In the genomic region with DNA sequence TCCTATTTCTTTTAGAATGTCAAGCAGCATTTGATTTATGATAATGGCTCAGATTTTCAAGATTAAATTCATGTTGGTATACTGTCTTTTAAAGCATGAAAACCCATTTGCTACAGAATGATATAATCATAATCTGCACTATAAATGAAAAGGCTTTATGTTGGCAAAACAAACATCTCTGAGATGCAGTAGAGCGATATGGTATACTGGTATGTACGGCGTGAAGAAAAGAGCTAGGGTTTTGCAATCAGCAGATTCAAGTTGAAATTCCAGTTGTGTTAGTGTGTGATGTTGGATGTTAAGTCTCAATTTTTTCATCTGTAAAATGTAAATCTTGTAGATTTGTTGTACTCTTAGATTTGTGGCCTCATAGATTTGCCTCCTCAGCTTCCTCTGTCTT, we compare ENCODE assay signal across 16 cellular contexts. TPM values are rescaled to one million over a fixed set of nuclear protein-coding genes. Genes with fewer than 3 reads are reported as not detected.
DNase-seq lines count a peak whose midpoint lies in the region; ATAC-seq, FAIRE-seq and TF ChIP-seq lines count a peak whose summit lies in the region.
"Had no signal": no experiment of that assay in that cellular context is flagged by ENCODE, and none has a peak within 500 bp of the region (broad histone marks: within the 10 kb centered on the region; RNA-seq: fewer than 3 reads in every experiment).

No MANE protein-coding gene starts in this region.

- H3K9me3 ChIP-seq in PC-9 (ENCODE audit: insufficient read depth, low read depth), result no peaks in the 10 kb centered on the region
- H3K9me3 ChIP-seq in smooth muscle cell (replicated peaks; ENCODE audit: low read depth), result no peaks in the 10 kb centered on the region
- H3K9me3 ChIP-seq: BE2C, HAP-1 had no signal

- no peaks in the 10 kb centered on the region for H3K79me2 ChIP-seq in GM23338 (replicated peaks; ENCODE audit: insufficient read depth)
- H3K79me2 ChIP-seq in PC-9 (ENCODE audit: low read depth), result no peaks in the 10 kb centered on the region
- no peaks in the 10 kb centered on the region for H3K79me2 ChIP-seq in smooth muscle cell (ENCODE audit: low read depth)

- H3K9me3 Mint-ChIP-seq in GM23338, result peaks cover 9% of the 10 kb centered on the region; the same call in 2 of the 3 replicates

- no peak overlapping the region for H3K4me3 ChIP-seq in GM23338
- 0 out of 2 replicates have a peak overlapping the region, but pooled peaks have one; percentile 17 for H3K4me3 ChIP-seq in PC-9
- H3K4me3 ChIP-seq in epithelial cell of esophagus (ENCODE audit: low read length), result no peak overlapping the region
- H3K4me3 ChIP-seq in smooth muscle cell, result no peak overlapping the region
- H3K4me3 ChIP-seq: GM12878, HAP-1 had no signal

- peaks cover 9% of the 10 kb centered on the region; the same call in 1 of the 3 replicates for H3K36me3 Mint-ChIP-seq in GM23338 (ENCODE audit: low read depth)
- H3K36me3 Mint-ChIP-seq: CD4-positive, alpha-beta memory T cell had no signal

- CTCF ChIA-PET in PC-9 (lab: Charles Lee), result no interaction called here

- DNase-seq in GM23338 (ENCODE audit: low spot score) (no peak), PC-9 (peak in 1 of 2 experiments; percentile 75), epithelial cell of esophagus (ENCODE audit: low read depth) (peak; percentile 32), smooth muscle cell (lab: John Stamatoyannopoulos, UW; ENCODE audit: unreplicated experiment) (no peak), NCI-H510A treated with DMSO at 0.1 percent for 48 hours (lab: John Stamatoyannopoulos, UW) (no peak), urothelium cell line (ENCODE audit: low spot score) (no peak)
- DNase-seq: BE2C; CD4-positive, alpha-beta memory T cell; DMS79; GOT3 had no signal

- peaks cover 6% of the 10 kb centered on the region; the same call in 1 of the 2 replicates for H3K4me1 ChIP-seq in GM23338 (ENCODE audit: insufficient read depth)
- peaks cover 47% of the 10 kb centered on the region for H3K4me1 ChIP-seq in PC-9 (replicated peaks; ENCODE audit: insufficient read depth)
- no peaks in the 10 kb centered on the region for H3K4me1 ChIP-seq in smooth muscle cell (ENCODE audit: low read depth)
- H3K4me1 ChIP-seq: BE2C had no signal

- H3K4me3 Mint-ChIP-seq in GM23338, result no peak overlapping the region
- H3K4me3 Mint-ChIP-seq: CD4-positive, alpha-beta memory T cell had no signal

- intact Hi-C loops in PC-9 (cut with micrococcal nuclease; ENCODE audit: unreplicated experiment), result no loop called here

- H3K4me1 Mint-ChIP-seq in GM23338, result peaks cover 7% of the 10 kb centered on the region

- POLR2A ChIA-PET in PC-9 (lab: Charles Lee; ENCODE audit: unreplicated experiment), result interaction anchor here (0.8 kb wide), 1 partner anchor 112 kb away, joined by 4 read pairs; no protein-coding TSS in a partner anchor

- WGBS in smooth muscle cell (ENCODE audit: low lambda C conversion rate), result 38% methylated on average over 3 of the region's 3 CpGs

- H3K27ac ChIP-seq in GM23338 (ENCODE audit: low read depth) (no peak overlapping the region), PC-9 (peak overlapping the region; percentile 98), smooth muscle cell (ENCODE audit: low read depth) (peak overlapping the region; percentile 32)
- H3K27ac ChIP-seq: C4-2B had no signal

- H3F3A ChIP-seq in GM23338 (replicated peaks; ENCODE audit: low read depth), result no peaks in the 10 kb centered on the region
- H3F3A ChIP-seq in PC-9 (ENCODE audit: insufficient read depth, low read depth), result peaks cover 31% of the 10 kb centered on the region
- H3F3A ChIP-seq in smooth muscle cell (ENCODE audit: low read depth), result peaks cover 7% of the 10 kb centered on the region

- H4K20me1 ChIP-seq in GM23338 (replicated peaks; ENCODE audit: insufficient read depth) (no peaks in the 10 kb centered on the region), PC-9 (ENCODE audit: insufficient read depth) (no peaks in the 10 kb centered on the region), smooth muscle cell (ENCODE audit: low read depth) (no peaks in the 10 kb centered on the region)

- ATAC-seq in GM23338 (no peak), GM21737 (IDR thresholded peaks at IDR 0.05; ENCODE audit: unreplicated experiment) (no peak)
- ATAC-seq: GM12878 had no signal

- no peaks in the 10 kb centered on the region for H3K9me2 ChIP-seq in GM23338 (ENCODE audit: insufficient read depth)
- H3K9me2 ChIP-seq in PC-9 (ENCODE audit: insufficient read depth), result no peaks in the 10 kb centered on the region

- peaks cover 1% of the 10 kb centered on the region for H3K27me3 Mint-ChIP-seq in GM23338 (ENCODE audit: insufficient read depth, low read depth, poor library complexity)
- H3K27me3 Mint-ChIP-seq: CD4-positive, alpha-beta memory T cell had no signal

- no peak overlapping the region for H3K9ac ChIP-seq in smooth muscle cell (ENCODE audit: low read depth)

- H3K27ac Mint-ChIP-seq in GM23338, result peak overlapping the region; percentile 28; the same call in 1 of the 2 replicates
- H3K27ac Mint-ChIP-seq: CD4-positive, alpha-beta memory T cell had no signal

- no peak for TF ChIP-seq CTCF in GM23338 (conservative IDR thresholded peaks at IDR 0.05; ENCODE audit: low read depth in 2 of 2)
- TF ChIP-seq CTCF in PC-9 (conservative IDR thresholded peaks at IDR 0.05), result no peak
- TF ChIP-seq CTCF in epithelial cell of esophagus (IDR thresholded peaks at IDR 0.05; ENCODE audit: insufficient read depth, low read depth, low read length, missing control alignments), result no peak
- no peak for TF ChIP-seq CTCF in smooth muscle cell (IDR thresholded peaks at IDR 0.05; ENCODE audit: borderline replicate concordance, insufficient read depth, poor library complexity, severe bottlenecking)

- H3K4me2 ChIP-seq in GM23338 (no peak overlapping the region), PC-9 (peak overlapping the region; percentile 75), smooth muscle cell (peak overlapping the region; percentile 49)

- H2AFZ ChIP-seq in GM23338 (no peak overlapping the region), PC-9 (no peak overlapping the region), smooth muscle cell (ENCODE audit: low read depth) (no peak overlapping the region)

- H3K27me3 ChIP-seq in GM23338 (ENCODE audit: insufficient read depth), result no peaks in the 10 kb centered on the region
- H3K27me3 ChIP-seq in PC-9 (ENCODE audit: insufficient read depth, low read depth), result no peaks in the 10 kb centered on the region
- no peaks in the 10 kb centered on the region for H3K27me3 ChIP-seq in smooth muscle cell (ENCODE audit: low read depth)
- H3K27me3 ChIP-seq: BE2C had no signal

- no peak for FAIRE-seq in urothelium cell line (lab: Jason Lieb, UNC)
- FAIRE-seq: A204.1, GM12878, GM18507 had no signal

- H3K36me3 ChIP-seq in GM23338 (ENCODE audit: insufficient read depth) (no peaks in the 10 kb centered on the region), PC-9 (ENCODE audit: low read depth) (0 out of 2 replicates have a peak, but pooled peaks cover 3% of the 10 kb centered on the region), smooth muscle cell (ENCODE audit: low read depth) (no peaks in the 10 kb centered on the region)
- H3K36me3 ChIP-seq: BE2C, HAP-1 had no signal

- BruUV-seq in PC-9 (replicated peaks; lab: Mats Ljungman, UMichigan), result no TSS peak

TF ChIP-seq in GM23338, 12 proteins besides CTCF, POLR2A, EP300 and RAD21 (continues in another document):
- no peak for TF ChIP-seq REST (IDR thresholded peaks at IDR 0.05; ENCODE audit: unreplicated experiment)
- TF ChIP-seq POLR2AphosphoS5 (IDR thresholded peaks at IDR 0.05; ENCODE audit: low read depth), result no peak
- no peak for TF ChIP-seq JUNB (IDR thresholded peaks at IDR 0.05; ENCODE audit: unreplicated experiment)
- TF ChIP-seq, protein P1, sequence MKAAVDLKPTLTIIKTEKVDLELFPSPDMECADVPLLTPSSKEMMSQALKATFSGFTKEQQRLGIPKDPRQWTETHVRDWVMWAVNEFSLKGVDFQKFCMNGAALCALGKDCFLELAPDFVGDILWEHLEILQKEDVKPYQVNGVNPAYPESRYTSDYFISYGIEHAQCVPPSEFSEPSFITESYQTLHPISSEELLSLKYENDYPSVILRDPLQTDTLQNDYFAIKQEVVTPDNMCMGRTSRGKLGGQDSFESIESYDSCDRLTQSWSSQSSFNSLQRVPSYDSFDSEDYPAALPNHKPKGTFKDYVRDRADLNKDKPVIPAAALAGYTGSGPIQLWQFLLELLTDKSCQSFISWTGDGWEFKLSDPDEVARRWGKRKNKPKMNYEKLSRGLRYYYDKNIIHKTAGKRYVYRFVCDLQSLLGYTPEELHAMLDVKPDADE (IDR thresholded peaks at IDR 0.05), result no peak
- no peak for TF ChIP-seq NANOG (IDR thresholded peaks at IDR 0.05; ENCODE audit: borderline replicate concordance)
- no peak for TF ChIP-seq CREB1 (CRISPR knock-in tag; IDR thresholded peaks at IDR 0.05; ENCODE audit: low read depth)
- no peak for TF ChIP-seq STAT1 (IDR thresholded peaks at IDR 0.05; ENCODE audit: unreplicated experiment)
- no peak for TF ChIP-seq ZNF331 (CRISPR knock-in tag; IDR thresholded peaks at IDR 0.05; ENCODE audit: low read depth)

RNA-seq across cellular contexts. Expression of gene DYRK2, which starts 53.2 kb away (rescaled TPM):
- total RNA-seq in GM23338 (2014; rRNA removed; shearing (Covaris generic)), result 30.4 and 34.1 TPM in 2 replicates
- polyA plus RNA-seq in GM23338 (2016; fragmentation: Nextera tagmentation; extraction: Ambion mirVana) (6.9 and 7.1 TPM in 2 replicates), smooth muscle cell (41.6 and 64.1 TPM in 2 replicates)
- total RNA-seq in PC-9 (2021) (42.9 and 55.6 TPM in 2 replicates), smooth muscle cell (44.0 and 65.3 TPM in 2 replicates)
